10 cellular contexts compared by ENCODE assay signal in the genomic region with DNA sequence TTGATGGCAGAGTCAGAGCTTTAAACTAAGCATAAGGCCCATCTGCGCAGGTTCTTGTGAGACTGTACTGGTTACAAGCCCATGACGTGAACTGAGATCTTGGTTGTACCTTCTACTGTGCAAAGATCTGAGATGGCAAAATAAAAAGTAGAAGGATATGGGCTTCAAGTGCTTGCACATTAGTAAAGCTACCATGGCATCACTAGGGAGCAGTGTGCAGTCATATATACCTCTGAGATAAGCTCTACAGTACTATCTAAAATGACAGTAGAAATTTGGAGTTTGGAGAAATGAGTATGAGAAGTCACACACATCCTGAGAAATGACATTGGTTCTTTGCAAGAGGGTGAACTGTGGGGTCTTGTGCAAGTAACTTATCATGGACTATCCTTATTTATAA.
DNase-seq lines count a peak whose midpoint lies in the region; ATAC-seq and TF ChIP-seq lines count a peak whose summit lies in the region.
"Had no signal": no experiment of that assay in that cellular context is flagged by ENCODE, and none has a peak within 500 bp of the region (broad histone marks: within the 10 kb centered on the region; RNA-seq: fewer than 3 reads in every experiment).

No MANE protein-coding gene starts in this region.

- DNase-seq in A172 (ENCODE audit: low spot score) = peak; percentile 43
- peak; percentile 6 to 42 for DNase-seq in SW 1271 (lab: John Stamatoyannopoulos, UW)
- DNase-seq in heart left ventricle = no peak
- DNase-seq in colonic mucosa = no peak
- DNase-seq: activated T-cell treated with anti-CD3 and anti-CD28 coated beads, Interleukin-2, amount 50 U/mL, for 72 hours; DMS79 treated with DMSO at 0.1 percent for 48 hours had no signal

- TF ChIP-seq CTCF in heart left ventricle (IDR thresholded peaks at IDR 0.05) = peak in 8 of 12 donors; percentile 7 to 51 (median 38)
- TF ChIP-seq CTCF in colonic mucosa (IDR thresholded peaks at IDR 0.05) = no peak
- peak in 1 of 4 experiments; percentile 16 for TF ChIP-seq CTCF in gastroesophageal sphincter (IDR thresholded peaks at IDR 0.05)

- H3K4me1 ChIP-seq in heart left ventricle = peaks cover 0 to 36% (median 9%) of the 10 kb centered on the region in 12 donors
- H3K4me1 ChIP-seq in colonic mucosa = no peaks in the 10 kb centered on the region
- H3K4me1 ChIP-seq in gastroesophageal sphincter = peaks cover 0 to 43% (median 0%) of the 10 kb centered on the region in 3 donors

- H3K9ac ChIP-seq in colonic mucosa (ENCODE audit: low read depth in 2 of 2, low read length in 2 of 2) = no peak overlapping the region

- H3K9me3 ChIP-seq in heart left ventricle (no peaks in the 10 kb centered on the region), colonic mucosa (no peaks in the 10 kb centered on the region), gastroesophageal sphincter (no peaks in the 10 kb centered on the region)

- TF ChIP-seq EP300 in gastroesophageal sphincter (IDR thresholded peaks at IDR 0.05) = no peak

- peak overlapping the region in 7 of 12 donors; percentile 1 to 75 (median 40) for H3K27ac ChIP-seq in heart left ventricle
- H3K27ac ChIP-seq in colonic mucosa = no peak overlapping the region
- no peak overlapping the region for H3K27ac ChIP-seq in gastroesophageal sphincter

- WGBS in heart left ventricle, 4 donors = 79 to 83% (median 81%) methylated on average over 2 of the region's 2 CpGs
- WGBS in gastroesophageal sphincter (ENCODE audit: low coverage in 1 of 2), 2 donors = 75 to 94% methylated on average over 2 of the region's 2 CpGs

- H3K36me3 ChIP-seq in heart left ventricle (no peaks in the 10 kb centered on the region), colonic mucosa (no peaks in the 10 kb centered on the region), gastroesophageal sphincter (no peaks in the 10 kb centered on the region)

- TF ChIP-seq POLR2A in heart left ventricle (IDR thresholded peaks at IDR 0.05) (no peak), gastroesophageal sphincter (IDR thresholded peaks at IDR 0.05) (no peak)

- H3K4me3 ChIP-seq in heart left ventricle (no peak overlapping the region), colonic mucosa (no peak overlapping the region), gastroesophageal sphincter (no peak overlapping the region)

- intact Hi-C loops in heart left ventricle (cut with DNase I) = loop anchor here in 8 of 10 donors (5.0 to 10.0 kb wide), 6 partner anchors 79 to 749 kb away; a partner anchor contains a TSS
- intact Hi-C loops in colonic mucosa (cut with DNase I) = no loop called here

- H3K27me3 ChIP-seq in heart left ventricle (no peaks in the 10 kb centered on the region), colonic mucosa (no peaks in the 10 kb centered on the region), gastroesophageal sphincter (no peaks in the 10 kb centered on the region)

- ATAC-seq in GM18868 (IDR thresholded peaks at IDR 0.05; ENCODE audit: unreplicated experiment) = peak; percentile 79
- ATAC-seq in heart left ventricle = peak; percentile 37 to 82 (median 67)
- no peak for ATAC-seq in GM21619 (IDR thresholded peaks at IDR 0.05; ENCODE audit: unreplicated experiment)
- no peak for ATAC-seq in HG03460 (IDR thresholded peaks at IDR 0.05; ENCODE audit: unreplicated experiment)
- ATAC-seq in gastroesophageal sphincter = no peak

Comparison
In these comparisons a context has a peak if more than half of its experiments do, and no peak if none do; other contexts are left out.
1. DNase-seq: peak in A172 (single experiment) and SW 1271 (2 of 2); none in heart left ventricle (0 of 5) and colonic mucosa (single experiment).
2. ATAC-seq: peak in GM18868 (single experiment) and heart left ventricle (4 of 4); none in GM21619 (single experiment), HG03460 (single experiment) and gastroesophageal sphincter (single experiment).
3. H3K27ac ChIP-seq: peak in heart left ventricle (7 of 12); none in colonic mucosa (single experiment) and gastroesophageal sphincter (0 of 4).